In genomic region chr3:194488007-194488742, GRCh38 we compare ENCODE assay signal across 8 cellular contexts. TPM values are rescaled to one million over a fixed set of nuclear protein-coding genes. Genes with fewer than 3 reads are reported as not detected.
DNase-seq lines count a peak whose midpoint lies in the region; ATAC-seq, FAIRE-seq and TF ChIP-seq lines count a peak whose summit lies in the region.

No MANE protein-coding gene starts in this region.

- WGBS in trophoblast cell (ENCODE audit: extremely low coverage, insufficient coverage, insufficient read length): no CpG with 5 or more reads among the region's 15 CpGs

- H3K36me3 ChIP-seq in OCI-LY7 (ENCODE audit: insufficient read depth, low read length) (peaks cover 18% of the 10 kb centered on the region), endothelial cell of umbilical vein (ENCODE audit: control insufficient read depth in 2 of 2, extremely low read depth in 1 of 2, insufficient read depth in 2 of 2, low read length in 2 of 2) (no peaks in the 10 kb centered on the region), trophoblast cell (ENCODE audit: control insufficient read depth in 1 of 2, insufficient read depth in 2 of 2, low read length in 2 of 2) (peaks cover 0 to 2% of the 10 kb centered on the region in 2 experiments)

- H3K27ac ChIP-seq in OCI-LY7 (ENCODE audit: low read depth, low read length, poor library complexity, severe bottlenecking) (peak overlapping the region; percentile 41), endothelial cell of umbilical vein (ENCODE audit: insufficient read depth, low read depth, low read length) (no peak overlapping the region), trophoblast cell (ENCODE audit: low read depth, low read length) (no peak overlapping the region)

- H4K12ac ChIP-seq in trophoblast cell (ENCODE audit: low read depth, low read length): no peak overlapping the region

- H3K9ac ChIP-seq in endothelial cell of umbilical vein (replicated peaks; ENCODE audit: extremely low read depth, insufficient read depth, low read length): no peak overlapping the region
- H3K9ac ChIP-seq in trophoblast cell (ENCODE audit: low read length): no peak overlapping the region

- H3K4me2 ChIP-seq in OCI-LY7 (ENCODE audit: low read length) (peak overlapping the region; percentile 87), endothelial cell of umbilical vein (ENCODE audit: insufficient read depth, low read length) (peak overlapping the region; percentile 62), trophoblast cell (ENCODE audit: low read length) (no peak overlapping the region)

- no peak overlapping the region for H4K8ac ChIP-seq in trophoblast cell (ENCODE audit: low read depth, low read length)

- H3K27me3 ChIP-seq in endothelial cell of umbilical vein (ENCODE audit: control insufficient read depth in 2 of 2, insufficient read depth in 2 of 2, low read length in 2 of 2) (no peaks in the 10 kb centered on the region), trophoblast cell (ENCODE audit: insufficient read depth, low read length) (no peaks in the 10 kb centered on the region)

- H2BK120ac ChIP-seq in trophoblast cell (ENCODE audit: insufficient read depth, low read length, poor library complexity): no peak overlapping the region

- H3K9me1 ChIP-seq in endothelial cell of umbilical vein (replicated peaks; ENCODE audit: control insufficient read depth, extremely low read depth, insufficient read depth, low read length): no peaks in the 10 kb centered on the region

- H2AFZ ChIP-seq in OCI-LY7 (ENCODE audit: low read length): peak overlapping the region; percentile 76
- H2AFZ ChIP-seq in endothelial cell of umbilical vein (ENCODE audit: low read depth, low read length): no peak overlapping the region
- H2AFZ ChIP-seq in trophoblast cell (ENCODE audit: insufficient read depth, low read length, poor library complexity): peak overlapping the region; percentile 62

- intact Hi-C loops in OCI-LY7 (cut with micrococcal nuclease; ENCODE audit: unreplicated experiment) (loop anchor here (5.0 to 10.0 kb wide), 3 partner anchors 94 to 667 kb away; no protein-coding TSS in a partner anchor), endothelial cell of umbilical vein (cut with micrococcal nuclease) (no loop called here)

- POLR2A ChIA-PET in OCI-LY7 (lab: Charles Lee): interaction anchor here (1.4 kb wide), 1 partner anchor 10 kb away, joined by 3 read pairs; no protein-coding TSS in a partner anchor
- POLR2A ChIA-PET in endothelial cell of umbilical vein (lab: Charles Lee): no interaction called here
- POLR2A ChIA-PET in HEK293T (lab: Yijun Ruan, JAX): no interaction called here

- H3K9me2 ChIP-seq in OCI-LY7 (ENCODE audit: insufficient read depth, low read length): no peaks in the 10 kb centered on the region

- peak overlapping the region; percentile 68 for H2AK5ac ChIP-seq in trophoblast cell (ENCODE audit: low read length)

- H2BK5ac ChIP-seq in trophoblast cell (ENCODE audit: low read depth, low read length, poor library complexity): peak overlapping the region; percentile 28

- no peaks in the 10 kb centered on the region for H3K9me3 ChIP-seq in OCI-LY7 (ENCODE audit: low read length)
- H3K9me3 ChIP-seq in endothelial cell of umbilical vein (replicated peaks; ENCODE audit: control insufficient read depth, insufficient read depth, low read length): no peaks in the 10 kb centered on the region
- H3K9me3 ChIP-seq in trophoblast cell (ENCODE audit: insufficient read depth, low read depth, low read length): no peaks in the 10 kb centered on the region

- DNase-seq in GM19239 (ENCODE audit: insufficient read length, low spot score) (no peak), OCI-LY7 (ENCODE audit: low spot score) (no peak), endothelial cell of umbilical vein (ENCODE audit: low read depth, low spot score) (no peak), trophoblast cell (peak; percentile 88 to 97), HEK293T (ENCODE audit: extremely low spot score) (no peak)
- DNase-seq in activated effector memory CD4-positive, alpha-beta T cell treated with Interleukin-2 at 50 U/mL for 16 hours: no peak

- BruUV-seq in OCI-LY7 (replicated peaks; lab: Mats Ljungman, UMichigan) (no TSS peak), endothelial cell of umbilical vein (replicated peaks; lab: Mats Ljungman, UMichigan) (no TSS peak)

- CTCF ChIA-PET in OCI-LY7 (lab: Charles Lee; ENCODE audit: unreplicated experiment): no interaction called here
- CTCF ChIA-PET in endothelial cell of umbilical vein (lab: Charles Lee): interaction anchor here (0.7 to 3.8 kb wide), 4 partner anchors 16 to 106 kb away, joined by 4 to 13 read pairs (median 4); no protein-coding TSS in a partner anchor
- CTCF ChIA-PET in HEK293T (lab: Yijun Ruan, JAX): no interaction called here

- H3K4ac ChIP-seq in trophoblast cell (ENCODE audit: low read depth, low read length): no peak overlapping the region

- no peak overlapping the region for H3K14ac ChIP-seq in trophoblast cell (ENCODE audit: low read length)

- H3K79me2 ChIP-seq in OCI-LY7 (ENCODE audit: insufficient read depth, low read depth, low read length): peaks cover 26% of the 10 kb centered on the region
- H3K79me2 ChIP-seq in endothelial cell of umbilical vein (ENCODE audit: control insufficient read depth, insufficient read depth, low read length): peaks cover 32% of the 10 kb centered on the region
- H3K79me2 ChIP-seq in trophoblast cell (ENCODE audit: control insufficient read depth, insufficient read depth, low read length, poor library complexity): peaks cover 8% of the 10 kb centered on the region

- no peak for ATAC-seq in HG02970 (IDR thresholded peaks at IDR 0.05; ENCODE audit: low FRiP score, unreplicated experiment)
- no peak for ATAC-seq in HG02798 (IDR thresholded peaks at IDR 0.05; ENCODE audit: poor library complexity, unreplicated experiment)

- no peak overlapping the region for H4K91ac ChIP-seq in trophoblast cell (ENCODE audit: low read depth, low read length)

- dilution Hi-C loops in endothelial cell of umbilical vein (cut with MboI; ENCODE audit: extremely low pct_ligation_motif_present, low sequenced_read_pairs): no loop called here

- peak overlapping the region; percentile 73 for H3K4me3 ChIP-seq in OCI-LY7 (ENCODE audit: low read depth, low read length, poor library complexity, severe bottlenecking)
- no peak overlapping the region for H3K4me3 ChIP-seq in endothelial cell of umbilical vein (replicated peaks in 1 of 3; ENCODE audit: insufficient read depth in 1 of 3, low read depth in 1 of 3, low read length in 3 of 3)
- no peak overlapping the region for H3K4me3 ChIP-seq in trophoblast cell (ENCODE audit: low read depth, low read length)

- H4K20me1 ChIP-seq in OCI-LY7 (ENCODE audit: insufficient read depth, low read length) (peaks cover 11% of the 10 kb centered on the region; the same call in 1 of the 2 replicates), endothelial cell of umbilical vein (replicated peaks; ENCODE audit: control insufficient read depth, extremely low read depth, insufficient read depth, low read length) (no peaks in the 10 kb centered on the region)

- no peak overlapping the region for H3K23ac ChIP-seq in trophoblast cell (ENCODE audit: low read length)

- TF ChIP-seq POLR2A in endothelial cell of umbilical vein (IDR thresholded peaks at IDR 0.05; ENCODE audit: low read depth, low read length): no peak

- no peak overlapping the region for H3K18ac ChIP-seq in trophoblast cell (ENCODE audit: low read length)

- peaks cover 43% of the 10 kb centered on the region for H3K4me1 ChIP-seq in OCI-LY7 (ENCODE audit: insufficient read depth, low read length, poor library complexity, severe bottlenecking)
- peaks cover 28% of the 10 kb centered on the region for H3K4me1 ChIP-seq in endothelial cell of umbilical vein (ENCODE audit: control insufficient read depth, extremely low read depth, insufficient read depth, low read length)
- peaks cover 15 to 16% of the 10 kb centered on the region in 2 experiments for H3K4me1 ChIP-seq in trophoblast cell (ENCODE audit: control insufficient read depth in 1 of 2, insufficient read depth in 2 of 2, low read length in 2 of 2)

- H3K79me1 ChIP-seq in trophoblast cell (ENCODE audit: low read length): peaks cover 9% of the 10 kb centered on the region

- FAIRE-seq in GM19239 (lab: Jason Lieb, UNC) (peak; percentile 45), endothelial cell of umbilical vein (lab: Jason Lieb, UNC) (no peak)

- TF ChIP-seq CTCF in OCI-LY7 (conservative IDR thresholded peaks at IDR 0.05; ENCODE audit: low read length) (no peak), endothelial cell of umbilical vein (IDR thresholded peaks at IDR 0.05; ENCODE audit: extremely low read depth in 1 of 2, insufficient read depth in 1 of 2, low read depth in 1 of 2, low read length in 2 of 2) (no peak)

- peak overlapping the region; percentile 76 for H2BK12ac ChIP-seq in trophoblast cell (ENCODE audit: low read length)

TF ChIP-seq in endothelial cell of umbilical vein, 7 proteins besides CTCF, POLR2A, EP300 and RAD21 (continues in another document):
- TF ChIP-seq EZH2 (IDR thresholded peaks at IDR 0.05; ENCODE audit: borderline replicate concordance, low read depth, low read length, severe bottlenecking) (no peak), FOS (IDR thresholded peaks at IDR 0.05; ENCODE audit: borderline replicate concordance, insufficient read depth, low read length) (no peak), POLR2AphosphoS5 (IDR thresholded peaks at IDR 0.05; ENCODE audit: insufficient read depth, low read depth, low read length) (no peak)

TF ChIP-seq in HEK293T, 16 proteins besides CTCF, POLR2A, EP300 and RAD21 (continues in another document):
- TF ChIP-seq CTBP1 (IDR thresholded peaks at IDR 0.05; ENCODE audit: borderline replicate concordance) (no peak), TARDBP (IDR thresholded peaks at IDR 0.05) (no peak), SUZ12 (IDR thresholded peaks at IDR 0.05) (no peak), HDGF (IDR thresholded peaks at IDR 0.05; ENCODE audit: borderline replicate concordance) (no peak), ELF4 (IDR thresholded peaks at IDR 0.05) (no peak), BHLHE40 (IDR thresholded peaks at IDR 0.05; ENCODE audit: borderline replicate concordance) (no peak), ZNF384 (IDR thresholded peaks at IDR 0.05) (no peak)

RNA-seq across cellular contexts. Expression of gene ATP13A3, which starts 1.4 kb away (rescaled TPM):
- 84.5 and 103 TPM in 2 replicates for total RNA-seq in OCI-LY7 (2014; rRNA removed; shearing (Covaris generic))
- total RNA-seq in OCI-LY7 (2022) (69.5 and 79.5 TPM in 2 replicates), endothelial cell of umbilical vein (56.8 and 59.0 TPM in 2 replicates)
- 10.4 and 12.0 TPM in 2 replicates for polyA plus RNA-seq in endothelial cell of umbilical vein
- polyA plus RNA-seq in endothelial cell of umbilical vein (2011; cell fraction: cytosol; rRNA removed): 14.0 and 14.8 TPM in 2 replicates
- 31.6 and 47.8 TPM in 2 replicates for polyA plus RNA-seq in endothelial cell of umbilical vein (2011; cell fraction: nucleus; rRNA removed)
- polyA plus RNA-seq in endothelial cell of umbilical vein (2012): 23.3 and 38.7 TPM in 2 replicates
- 47.0 and 56.5 TPM in 2 replicates for polyA minus RNA-seq in endothelial cell of umbilical vein
- 84.8 TPM for polyA minus RNA-seq in endothelial cell of umbilical vein (2011; cell fraction: cytosol; rRNA and poly(A)+ RNA removed)
- 70.9 and 131 TPM in 2 replicates for polyA minus RNA-seq in endothelial cell of umbilical vein (2011; cell fraction: nucleus; rRNA and poly(A)+ RNA removed)
- 26.6 and 27.4 TPM in 2 replicates for polyA plus RNA-seq in trophoblast cell (2013)

Comparison
In these comparisons a context has a peak if more than half of its experiments do, and no peak if none do; other contexts are left out.
1. DNase-seq: peak in trophoblast cell (2 of 2); none in GM19239 (single experiment), OCI-LY7 (single experiment), endothelial cell of umbilical vein (single experiment), activated effector memory CD4-positive, alpha-beta T cell treated with Interleukin-2 at 50 U/mL for 16 hours (single experiment) and HEK293T (single experiment).